In genomic region chr22:24393012-24393559, GRCh38 we compare ENCODE assay signal across 3 cellular contexts.
TF ChIP-seq lines count a peak whose summit lies in the region.

No MANE protein-coding gene starts in this region.

TF ChIP-seq in SK-N-SH, 30 proteins besides CTCF, POLR2A, EP300 and RAD21:
- no peak for TF ChIP-seq EZH2phosphoT487 (IDR thresholded peaks at IDR 0.05; ENCODE audit: borderline replicate concordance, low read depth)
- TF ChIP-seq PBX3 (IDR thresholded peaks at IDR 0.05) = no peak
- no peak for TF ChIP-seq MEF2A (IDR thresholded peaks at IDR 0.05; ENCODE audit: borderline replicate concordance, low read depth)
- no peak for TF ChIP-seq GATA2 (CRISPR knock-in tag; IDR thresholded peaks at IDR 0.05)
- TF ChIP-seq POLR2AphosphoS5 (IDR thresholded peaks at IDR 0.05; ENCODE audit: low read depth, low read length) = no peak
- no peak for TF ChIP-seq MXI1 (IDR thresholded peaks at IDR 0.05; ENCODE audit: low read depth, low read length)
- no peak for TF ChIP-seq REST (IDR thresholded peaks at IDR 0.05; ENCODE audit: low read depth, low read length)
- TF ChIP-seq FOSL2 (IDR thresholded peaks at IDR 0.05; ENCODE audit: borderline replicate concordance, low read depth) = no peak
- TF ChIP-seq RFX5 (IDR thresholded peaks at IDR 0.05; ENCODE audit: low read length) = no peak
- no peak for TF ChIP-seq GABPA (IDR thresholded peaks at IDR 0.05; ENCODE audit: low read depth)
- TF ChIP-seq JUND (IDR thresholded peaks at IDR 0.05) = no peak
- TF ChIP-seq SIN3A (IDR thresholded peaks at IDR 0.05; ENCODE audit: borderline replicate concordance, low read depth, low read length) = no peak
- no peak for TF ChIP-seq ELF1 (IDR thresholded peaks at IDR 0.05)

TF ChIP-seq in SK-N-SH treated with all-trans-retinoic acid at 6 μM for 48 hours, 23 proteins besides CTCF, POLR2A, EP300 and RAD21:
- TF ChIP-seq ZC3H10 (CRISPR knock-in tag; IDR thresholded peaks at IDR 0.05) (no peak), ESRRG (CRISPR knock-in tag; IDR thresholded peaks at IDR 0.05) (no peak), RARB (CRISPR knock-in tag; IDR thresholded peaks at IDR 0.05) (no peak), ZFP30 (CRISPR knock-in tag; IDR thresholded peaks at IDR 0.05) (no peak), ISL1 (CRISPR knock-in tag; IDR thresholded peaks at IDR 0.05) (no peak), TSHZ2 (CRISPR knock-in tag; IDR thresholded peaks at IDR 0.05) (no peak)

TF ChIP-seq in HepG2, 621 proteins besides CTCF, POLR2A, EP300 and RAD21:
- TF ChIP-seq ZNF256 (CRISPR knock-in tag; conservative IDR thresholded peaks at IDR 0.05) (no peak), ZNF691 (CRISPR knock-in tag; IDR thresholded peaks at IDR 0.05; ENCODE audit: borderline replicate concordance, low read depth) (no peak), THYN1 (CRISPR knock-in tag; IDR thresholded peaks at IDR 0.05; ENCODE audit: borderline replicate concordance, low read depth) (no peak), TOPORS (CRISPR knock-in tag; IDR thresholded peaks at IDR 0.05) (no peak), FOSL1 (CRISPR knock-in tag; IDR thresholded peaks at IDR 0.05; ENCODE audit: borderline replicate concordance) (no peak), DRAP1 (CRISPR knock-in tag; IDR thresholded peaks at IDR 0.05) (no peak), REST (IDR thresholded peaks at IDR 0.05; ENCODE audit: borderline replicate concordance in 1 of 2, low read depth in 1 of 2, low read length in 2 of 2) (no peak), REL (CRISPR knock-in tag; conservative IDR thresholded peaks at IDR 0.05) (no peak), IKZF5 (CRISPR knock-in tag; IDR thresholded peaks at IDR 0.05) (no peak), PRMT3 (CRISPR knock-in tag; IDR thresholded peaks at IDR 0.05; ENCODE audit: borderline replicate concordance, low read depth) (no peak), ZNF367 (CRISPR knock-in tag; IDR thresholded peaks at IDR 0.05; ENCODE audit: borderline replicate concordance) (no peak), NFKBIZ (CRISPR knock-in tag; IDR thresholded peaks at IDR 0.05) (no peak), SP5 (CRISPR knock-in tag; IDR thresholded peaks at IDR 0.05; ENCODE audit: borderline replicate concordance, low read depth) (no peak), ZNF704 (CRISPR knock-in tag; IDR thresholded peaks at IDR 0.05; ENCODE audit: borderline replicate concordance) (no peak), ZBTB33 (CRISPR knock-in tag; IDR thresholded peaks at IDR 0.05) (no peak), ZNF251 (CRISPR knock-in tag; IDR thresholded peaks at IDR 0.05) (no peak), ZFP91 (CRISPR knock-in tag; IDR thresholded peaks at IDR 0.05; ENCODE audit: borderline replicate concordance) (no peak), XRCC5 (optimal IDR thresholded peaks at IDR 0.05; ENCODE audit: low read length) (no peak), MLXIP (CRISPR knock-in tag; IDR thresholded peaks at IDR 0.05; ENCODE audit: borderline replicate concordance) (no peak)
